ENCODE assay signal across 9 cellular contexts in the genomic region with DNA sequence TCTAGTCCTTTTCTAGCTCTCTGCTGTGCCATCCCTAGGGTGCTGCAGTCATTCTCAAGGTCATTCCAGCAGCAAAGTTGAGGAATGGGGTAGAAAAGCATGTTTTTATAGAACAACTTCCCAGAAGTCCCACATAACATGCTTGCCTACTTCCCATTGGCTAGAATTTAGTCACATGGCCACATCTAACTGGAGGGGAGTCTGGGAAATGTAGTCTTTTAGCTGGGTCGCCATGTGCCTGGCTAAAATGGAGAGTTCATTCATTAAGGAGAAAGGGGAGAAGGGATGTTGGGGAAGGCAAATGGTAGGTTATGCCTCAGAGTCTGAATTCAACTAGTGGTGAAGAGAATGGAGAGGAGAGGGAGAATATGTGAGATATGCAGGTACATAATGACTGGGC.
A peak's percentile ranks its signal among the peaks of the same experiment; 100 is the strongest.
DNase-seq lines count a peak whose midpoint lies in the region; ATAC-seq and TF ChIP-seq lines count a peak whose summit lies in the region.
"Had no signal": no experiment of that assay in that cellular context is flagged by ENCODE, and none has a peak within 500 bp of the region (broad histone marks: within the 10 kb centered on the region; RNA-seq: fewer than 3 reads in every experiment).

No MANE protein-coding gene starts in this region.

- no peaks in the 10 kb centered on the region for H3K27me3 ChIP-seq in HAP-1 (ENCODE audit: low read depth)
- no peaks in the 10 kb centered on the region for H3K27me3 ChIP-seq in OCI-LY1 (ENCODE audit: insufficient read depth, low read length)
- H3K27me3 ChIP-seq in foreskin keratinocyte = no peaks in the 10 kb centered on the region
- no peaks in the 10 kb centered on the region for H3K27me3 ChIP-seq in suprapubic skin

- no peaks in the 10 kb centered on the region for H3K4me1 ChIP-seq in HAP-1
- no peaks in the 10 kb centered on the region for H3K4me1 ChIP-seq in OCI-LY1 (ENCODE audit: insufficient read depth, low read length, severe bottlenecking)
- no peaks in the 10 kb centered on the region for H3K4me1 ChIP-seq in foreskin keratinocyte
- H3K4me1 ChIP-seq in suprapubic skin = no peaks in the 10 kb centered on the region

- in situ Hi-C loops in G401 (cut with HindIII; ENCODE audit: low sequenced_read_pairs) (no loop called here), HAP-1 (cut with MboI; ENCODE audit: low sequenced_read_pairs) (no loop called here)

- TF ChIP-seq EP300 in suprapubic skin (IDR thresholded peaks at IDR 0.05) = no peak

- peaks cover 4% of the 10 kb centered on the region for H3K4me1 Mint-ChIP-seq in activated T-cell treated with anti-CD3 and anti-CD28 coated beads, Interleukin-2, amount 50 U/mL, for 72 hours (ENCODE audit: low read depth)

- no peaks in the 10 kb centered on the region for H3K79me2 ChIP-seq in OCI-LY1 (ENCODE audit: insufficient read depth, low read length)

- peak; percentile 10 for DNase-seq in G401 (ENCODE audit: low spot score)
- peak; percentile 12 to 52 for DNase-seq in HAP-1 (ENCODE audit: low spot score in 2 of 2)
- no peak for DNase-seq in foreskin keratinocyte
- DNase-seq in LoVo (ENCODE audit: low spot score) = no peak
- no peak for DNase-seq in activated T-cell treated with anti-CD3 and anti-CD28 coated beads, Interleukin-2, amount 50 U/mL, for 72 hours
- DNase-seq in suprapubic skin (ENCODE audit: low spot score in 2 of 2) = no peak

- H3K27me3 Mint-ChIP-seq in activated T-cell treated with anti-CD3 and anti-CD28 coated beads, Interleukin-2, amount 50 U/mL, for 72 hours (ENCODE audit: low read depth) = peaks cover 40% of the 10 kb centered on the region

- no peaks in the 10 kb centered on the region for H3K36me3 ChIP-seq in HAP-1 (replicated peaks)
- no peaks in the 10 kb centered on the region for H3K36me3 ChIP-seq in OCI-LY1 (ENCODE audit: insufficient read depth, low read length)
- H3K36me3 ChIP-seq in suprapubic skin = no peaks in the 10 kb centered on the region

- H3K4me3 ChIP-seq in HAP-1 (no peak overlapping the region), OCI-LY1 (ENCODE audit: low read depth, low read length, poor library complexity, severe bottlenecking) (peak overlapping the region; percentile 12), suprapubic skin (no peak overlapping the region)

- no peak overlapping the region for H3K4me3 Mint-ChIP-seq in activated T-cell treated with anti-CD3 and anti-CD28 coated beads, Interleukin-2, amount 50 U/mL, for 72 hours
- H3K4me3 Mint-ChIP-seq: memory B cell had no signal

- ATAC-seq in foreskin keratinocyte = peak; percentile 61
- ATAC-seq in activated CD4-positive, CD25-positive, alpha-beta regulatory T cell treated with anti-CD3 and anti-CD28 coated beads, Interleukin-2, amount 50 U/mL, for 24 hours = no peak
- ATAC-seq in activated T-cell treated with anti-CD3 and anti-CD28 coated beads, Interleukin-2, amount 50 U/mL, for 72 hours (replicated peaks in 1 of 2) = no peak

- no peak overlapping the region for H3K27ac Mint-ChIP-seq in activated T-cell treated with anti-CD3 and anti-CD28 coated beads, Interleukin-2, amount 50 U/mL, for 72 hours
- H3K27ac Mint-ChIP-seq: memory B cell had no signal

- H3K9me2 ChIP-seq in OCI-LY1 (ENCODE audit: low read depth, low read length) = no peaks in the 10 kb centered on the region

- no peaks in the 10 kb centered on the region for H3F3A ChIP-seq in OCI-LY1 (ENCODE audit: insufficient read depth, low read length)

- peaks cover 6 to 7% of the 10 kb centered on the region in 2 donors for H3K9me3 Mint-ChIP-seq in activated T-cell treated with anti-CD3 and anti-CD28 coated beads, Interleukin-2, amount 50 U/mL, for 72 hours

- TF ChIP-seq CTCF in OCI-LY1 (IDR thresholded peaks at IDR 0.05; ENCODE audit: low read length) (no peak), foreskin keratinocyte (conservative IDR thresholded peaks at IDR 0.05) (no peak), suprapubic skin (IDR thresholded peaks at IDR 0.05) (no peak)

- H3K9ac ChIP-seq in OCI-LY1 (ENCODE audit: low read length) = no peak overlapping the region

- peaks cover 0 to 3% of the 10 kb centered on the region in 2 donors for H3K36me3 Mint-ChIP-seq in activated T-cell treated with anti-CD3 and anti-CD28 coated beads, Interleukin-2, amount 50 U/mL, for 72 hours (ENCODE audit: insufficient read depth in 2 of 2)
- H3K36me3 Mint-ChIP-seq: memory B cell had no signal

- 75% methylated on average over 1 of the region's 1 CpG for WGBS in suprapubic skin

- peak overlapping the region; percentile 21; the same call in 1 of the 2 replicates for H3K4me2 ChIP-seq in OCI-LY1 (ENCODE audit: low read length)

- no peak for TF ChIP-seq POLR2A in suprapubic skin (IDR thresholded peaks at IDR 0.05)

- peak overlapping the region; percentile 60; the same call in 1 of the 2 replicates for H2AFZ ChIP-seq in OCI-LY1 (ENCODE audit: low read length)

- H3K9me3 ChIP-seq in HAP-1 (no peaks in the 10 kb centered on the region), OCI-LY1 (ENCODE audit: low read length) (no peaks in the 10 kb centered on the region), suprapubic skin (no peaks in the 10 kb centered on the region)

- H4K20me1 ChIP-seq in OCI-LY1 (ENCODE audit: insufficient read depth, low read length) = no peaks in the 10 kb centered on the region

- no peak overlapping the region for H3K27ac ChIP-seq in OCI-LY1 (ENCODE audit: low read depth, low read length, poor library complexity, severe bottlenecking)
- H3K27ac ChIP-seq in foreskin keratinocyte = no peak overlapping the region
- no peak overlapping the region for H3K27ac ChIP-seq in suprapubic skin

Comparison
In these comparisons a context has a peak if more than half of its experiments do, and no peak if none do; other contexts are left out.
1. DNase-seq: peak in G401 (single experiment) and HAP-1 (2 of 2); none in foreskin keratinocyte (0 of 2), LoVo (single experiment), activated T-cell treated with anti-CD3 and anti-CD28 coated beads, Interleukin-2, amount 50 U/mL, for 72 hours (0 of 2) and suprapubic skin (0 of 2).